22 cellular contexts compared by ENCODE assay signal in genomic region chr5:22916393-22916792, GRCh38.
DNase-seq lines count a peak whose midpoint lies in the region; ATAC-seq, FAIRE-seq and TF ChIP-seq lines count a peak whose summit lies in the region.
"Had no signal": no experiment of that assay in that cellular context is flagged by ENCODE, and none has a peak within 500 bp of the region (broad histone marks: within the 10 kb centered on the region; RNA-seq: fewer than 3 reads in every experiment).

No MANE protein-coding gene starts in this region.

- H4K20me1 ChIP-seq in IMR-90 (ENCODE audit: insufficient read depth, low read length): no peaks in the 10 kb centered on the region
- H4K20me1 ChIP-seq in H1 (replicated peaks in 1 of 2; ENCODE audit: control insufficient read depth in 1 of 2, insufficient read depth in 2 of 2, low read length in 2 of 2): no peaks in the 10 kb centered on the region
- H4K20me1 ChIP-seq in smooth muscle cell (ENCODE audit: low read depth): no peaks in the 10 kb centered on the region
- H4K20me1 ChIP-seq: BLaER1 treated with 17β-estradiol and CSF1 and Interleukin-3, amounts not matched to agents 10 nM and 100 nM had no signal

- H3K79me1 ChIP-seq in IMR-90 (ENCODE audit: low read depth in 1 of 2, low read length in 2 of 2): no peaks in the 10 kb centered on the region
- H3K79me1 ChIP-seq in H1 (ENCODE audit: low read depth, low read length): no peaks in the 10 kb centered on the region

- H3F3A ChIP-seq in smooth muscle cell (ENCODE audit: low read depth): no peaks in the 10 kb centered on the region

- no peaks in the 10 kb centered on the region for H3K4me1 ChIP-seq in A549
- H3K4me1 ChIP-seq in IMR-90 (ENCODE audit: control insufficient read depth, insufficient read depth, low read length): no peaks in the 10 kb centered on the region
- no peaks in the 10 kb centered on the region for H3K4me1 ChIP-seq in H1 (replicated peaks in 1 of 4; ENCODE audit: control insufficient read depth in 3 of 4, insufficient read depth in 4 of 4, low read length in 3 of 4)
- H3K4me1 ChIP-seq in esophagus squamous epithelium: no peaks in the 10 kb centered on the region
- H3K4me1 ChIP-seq in smooth muscle cell (ENCODE audit: low read depth): no peaks in the 10 kb centered on the region
- H3K4me1 ChIP-seq: Caco-2 had no signal

- POLR2A ChIA-PET in A549 (lab: Yijun Ruan, JAX) (no interaction called here), IMR-90 (lab: Charles Lee; ENCODE audit: unreplicated experiment) (no interaction called here), H1 (lab: Charles Lee; ENCODE audit: partially characterized antibody) (no interaction called here)

- no peak overlapping the region for H4K5ac ChIP-seq in IMR-90 (ENCODE audit: low read depth, low read length)
- no peak overlapping the region for H4K5ac ChIP-seq in H1 (ENCODE audit: insufficient read length, low read depth, low read length)

- DNase-seq in A549 (ENCODE audit: low read depth in 1 of 2, low spot score in 1 of 2) (no peak), IMR-90 (no peak), OCI-M1 (lab: John Stamatoyannopoulos, UW) (peak; percentile 21), H1 (ENCODE audit: low read depth in 1 of 2, low spot score in 2 of 2) (no peak), esophagus squamous epithelium (lab: John Stamatoyannopoulos, UW) (no peak), smooth muscle cell (lab: John Stamatoyannopoulos, UW; ENCODE audit: unreplicated experiment) (no peak)
- DNase-seq in stimulated activated CD4-positive, alpha-beta T cell treated with anti-CD3 and anti-CD28 coated beads, Interleukin-15, amount 100 ng/mL, for 24 hours: no peak
- DNase-seq: 8988T; AML-193; Caco-2; Calu3; CD4-positive, alpha-beta T cell; CD8-positive, alpha-beta T cell; DMS79 treated with DMSO at 0.1 percent for 48 hours; GF-D8 had no signal

- H3K56ac ChIP-seq in IMR-90 (ENCODE audit: extremely low read depth, insufficient read depth, low read length) (no peak overlapping the region), H1 (replicated peaks; ENCODE audit: insufficient read length, low read depth, low read length) (no peak overlapping the region)

- H3K36me3 ChIP-seq in IMR-90 (ENCODE audit: control insufficient read depth, insufficient read depth, low read length) (no peaks in the 10 kb centered on the region), H1 (ENCODE audit: control insufficient read depth in 2 of 4, insufficient read depth in 4 of 4, low read length in 3 of 4) (no peaks in the 10 kb centered on the region), esophagus squamous epithelium (no peaks in the 10 kb centered on the region), smooth muscle cell (ENCODE audit: low read depth) (no peaks in the 10 kb centered on the region)
- H3K36me3 ChIP-seq: BLaER1 treated with 17β-estradiol and CSF1 and Interleukin-3, amounts not matched to agents 10 nM and 100 nM had no signal

- FAIRE-seq in A549 (lab: Jason Lieb, UNC) (no peak), H1 (lab: Jason Lieb, UNC) (no peak)
- FAIRE-seq: A204.1, D721Med, G401.6, GM12891, GM19239 had no signal

- CTCF ChIA-PET in A549 (lab: Yijun Ruan, JAX): no interaction called here
- CTCF ChIA-PET in IMR-90 (lab: Yijun Ruan, JAX): no interaction called here
- CTCF ChIA-PET in H1 (lab: Charles Lee; ENCODE audit: partially characterized antibody): no interaction called here

- TF ChIP-seq EP300 in A549 (IDR thresholded peaks at IDR 0.05) (no peak), H1 (IDR thresholded peaks at IDR 0.05; ENCODE audit: borderline replicate concordance in 1 of 2, low read depth in 2 of 2, low read length in 2 of 2) (no peak)

- TF ChIP-seq CTCF in A549 (IDR thresholded peaks at IDR 0.05) (no peak), IMR-90 (conservative IDR thresholded peaks at IDR 0.05; ENCODE audit: low read depth, low read length) (no peak), H1 (IDR thresholded peaks at IDR 0.05; ENCODE audit: control extremely low read depth in 1 of 3, insufficient read depth in 1 of 3, low read depth in 1 of 3, low read length in 3 of 3) (no peak), esophagus squamous epithelium (IDR thresholded peaks at IDR 0.05) (no peak), smooth muscle cell (IDR thresholded peaks at IDR 0.05; ENCODE audit: borderline replicate concordance, insufficient read depth, poor library complexity, severe bottlenecking) (no peak)

- no peak overlapping the region for H2BK20ac ChIP-seq in IMR-90 (ENCODE audit: low read depth, low read length)
- no peak overlapping the region for H2BK20ac ChIP-seq in H1 (ENCODE audit: low read length)

- H3K9me3 ChIP-seq in A549 (no peaks in the 10 kb centered on the region), IMR-90 (ENCODE audit: control insufficient read depth, insufficient read depth, low read length) (peaks cover 2% of the 10 kb centered on the region), H1 (ENCODE audit: insufficient read depth in 2 of 2, low read depth in 1 of 2, low read length in 1 of 2) (no peaks in the 10 kb centered on the region), esophagus squamous epithelium (no peaks in the 10 kb centered on the region), smooth muscle cell (replicated peaks; ENCODE audit: low read depth) (no peaks in the 10 kb centered on the region)
- H3K9me3 ChIP-seq: Caco-2 had no signal

- no peaks in the 10 kb centered on the region for H3K79me2 ChIP-seq in H1 (ENCODE audit: control insufficient read depth in 1 of 2, insufficient read depth in 2 of 2, low read length in 2 of 2)
- no peaks in the 10 kb centered on the region for H3K79me2 ChIP-seq in smooth muscle cell (ENCODE audit: low read depth)

- no peaks in the 10 kb centered on the region for H3K23me2 ChIP-seq in H1 (ENCODE audit: low read depth, low read length)

- no peak overlapping the region for H2BK120ac ChIP-seq in IMR-90 (ENCODE audit: low read depth, low read length)
- H2BK120ac ChIP-seq in H1 (replicated peaks; ENCODE audit: low read depth, low read length): no peak overlapping the region

- H2AFZ ChIP-seq in IMR-90 (replicated peaks; ENCODE audit: low read length, poor library complexity) (no peak overlapping the region), H1 (ENCODE audit: low read length) (no peak overlapping the region), smooth muscle cell (ENCODE audit: low read depth) (no peak overlapping the region)

- no peaks in the 10 kb centered on the region for H3K9me1 ChIP-seq in IMR-90 (ENCODE audit: insufficient read depth, low read length)

- H2AK9ac ChIP-seq in IMR-90 (replicated peaks; ENCODE audit: low read depth, low read length, poor library complexity): no peak overlapping the region

- H3K27ac ChIP-seq in A549 (no peak overlapping the region), IMR-90 (ENCODE audit: insufficient read depth, low read length) (no peak overlapping the region), H1 (ENCODE audit: low read depth, low read length) (no peak overlapping the region), esophagus squamous epithelium (no peak overlapping the region), smooth muscle cell (ENCODE audit: low read depth) (no peak overlapping the region)
- H3K27ac ChIP-seq: BLaER1 treated with 17β-estradiol and CSF1 and Interleukin-3, amounts not matched to agents 10 nM and 100 nM; C4-2B had no signal

- H2AK5ac ChIP-seq in IMR-90 (ENCODE audit: low read depth, low read length) (no peak overlapping the region), H1 (ENCODE audit: low read depth, low read length) (no peak overlapping the region)

- no TSS peak for BruUV-seq in IMR-90 (replicated peaks; lab: Mats Ljungman, UMichigan)

- H4K8ac ChIP-seq in IMR-90 (ENCODE audit: low read depth in 2 of 2, low read length in 2 of 2) (no peak overlapping the region), H1 (ENCODE audit: extremely low read depth, insufficient read depth, low read length) (no peak overlapping the region)

- dilution Hi-C loops in IMR-90 (cut with HindIII; ENCODE audit: low sequenced_read_pairs, unreplicated experiment): no loop called here

- no peak for TF ChIP-seq POLR2A in A549 (IDR thresholded peaks at IDR 0.05; ENCODE audit: low read length)
- TF ChIP-seq POLR2A in IMR-90 (IDR thresholded peaks at IDR 0.05; ENCODE audit: low read depth, low read length): no peak
- no peak for TF ChIP-seq POLR2A in H1 (IDR thresholded peaks at IDR 0.05; ENCODE audit: control extremely low read depth in 1 of 2, low read depth in 2 of 2, low read length in 2 of 2)
- no peak for TF ChIP-seq POLR2A in esophagus squamous epithelium (IDR thresholded peaks at IDR 0.05)

- H3K14ac ChIP-seq in IMR-90 (replicated peaks; ENCODE audit: low read depth, low read length) (no peak overlapping the region), H1 (ENCODE audit: insufficient read length) (no peak overlapping the region)

- in situ Hi-C loops in IMR-90 (cut with MboI; ENCODE audit: low sequenced_read_pairs): no loop called here

- H2BK5ac ChIP-seq in IMR-90 (ENCODE audit: low read depth, low read length, poor library complexity, severe bottlenecking): no peak overlapping the region
- no peak overlapping the region for H2BK5ac ChIP-seq in H1 (ENCODE audit: low read depth, low read length)

- H4K91ac ChIP-seq in IMR-90 (ENCODE audit: insufficient read depth, low read depth, low read length): no peak overlapping the region
- no peak overlapping the region for H4K91ac ChIP-seq in H1 (replicated peaks; ENCODE audit: insufficient read length, low read length)

- no peak overlapping the region for H2BK15ac ChIP-seq in IMR-90 (ENCODE audit: low read depth, low read length)
- no peak overlapping the region for H2BK15ac ChIP-seq in H1 (ENCODE audit: low read length)

- TF ChIP-seq RAD21 in A549 (conservative IDR thresholded peaks at IDR 0.05 in 1 of 2, IDR thresholded peaks at IDR 0.05 in 1 of 2): no peak
- TF ChIP-seq RAD21 in IMR-90 (IDR thresholded peaks at IDR 0.05; ENCODE audit: low read length): no peak
- no peak for TF ChIP-seq RAD21 in H1 (IDR thresholded peaks at IDR 0.05 in 1 of 2, conservative IDR thresholded peaks at IDR 0.05 in 1 of 2; ENCODE audit: low read depth in 2 of 2, low read length in 2 of 2)

- H3K23ac ChIP-seq in IMR-90 (ENCODE audit: low read depth, low read length): no peak overlapping the region
- H3K23ac ChIP-seq in H1 (ENCODE audit: insufficient read length): no peak overlapping the region

- no peak overlapping the region for H3K4ac ChIP-seq in IMR-90 (ENCODE audit: low read depth, low read length)
- no peak overlapping the region for H3K4ac ChIP-seq in H1 (replicated peaks; ENCODE audit: insufficient read length, low read depth, low read length)

- 2% methylated on average over 1 of the region's 1 CpG for WGBS in A549 (ENCODE audit: missing lambda C conversion rate)
- WGBS in IMR-90 (ENCODE audit: extremely low coverage in 2 of 2, insufficient read length in 1 of 2), 2 experiments: no CpG with 5 or more reads among the region's 1 CpG
- 83% methylated on average over 1 of the region's 1 CpG; no CpG with 5 or more reads in 1 of the 2 experiments for WGBS in H1 (ENCODE audit: extremely low coverage in 1 of 2, insufficient coverage in 1 of 2, insufficient read length in 1 of 2, insufficient replicate concordance in 2 of 2, low coverage in 1 of 2, low lambda C conversion rate in 2 of 2, missing lambda C conversion rate in 1 of 2), 2 experiments
- WGBS in esophagus squamous epithelium, 2 donors: 65 to 68% methylated on average over 1 of the region's 1 CpG
- WGBS in smooth muscle cell (ENCODE audit: low lambda C conversion rate): 91% methylated on average over 1 of the region's 1 CpG

- H3K18ac ChIP-seq in IMR-90 (ENCODE audit: low read depth, low read length): no peak overlapping the region
- no peak overlapping the region for H3K18ac ChIP-seq in H1 (ENCODE audit: extremely low read depth, low read length)

- no peak overlapping the region for H3K4me2 ChIP-seq in A549
- no peak overlapping the region for H3K4me2 ChIP-seq in IMR-90 (ENCODE audit: low read depth, low read length)
- H3K4me2 ChIP-seq in H1 (ENCODE audit: insufficient read depth in 1 of 2, low read depth in 2 of 2, low read length in 2 of 2): no peak overlapping the region
- no peak overlapping the region for H3K4me2 ChIP-seq in smooth muscle cell

- intact Hi-C loops in IMR-90 (cut with micrococcal nuclease) (no loop called here), esophagus squamous epithelium (cut with DNase I) (no loop called here)

- H3K27me3 ChIP-seq in IMR-90 (ENCODE audit: control insufficient read depth, insufficient read depth, low read length): no peaks in the 10 kb centered on the region
- H3K27me3 ChIP-seq in H1 (replicated peaks in 1 of 4; ENCODE audit: control insufficient read depth in 3 of 4, extremely low read depth in 1 of 4, insufficient read depth in 3 of 4, low read length in 3 of 4): no peaks in the 10 kb centered on the region
- H3K27me3 ChIP-seq in esophagus squamous epithelium: no peaks in the 10 kb centered on the region
- no peaks in the 10 kb centered on the region for H3K27me3 ChIP-seq in smooth muscle cell (ENCODE audit: low read depth)
- H3K27me3 ChIP-seq: BLaER1 treated with 17β-estradiol and CSF1 and Interleukin-3, amounts not matched to agents 10 nM and 100 nM had no signal

- H3K9ac ChIP-seq in IMR-90 (ENCODE audit: low read depth, low read length): no peak overlapping the region
- no peak overlapping the region for H3K9ac ChIP-seq in H1 (replicated peaks in 1 of 4; ENCODE audit: extremely low read depth in 1 of 4, low read depth in 3 of 4, low read length in 3 of 4)
- H3K9ac ChIP-seq in smooth muscle cell (ENCODE audit: low read depth): no peak overlapping the region
- H3K9ac ChIP-seq: BLaER1 treated with 17β-estradiol and CSF1 and Interleukin-3, amounts not matched to agents 10 nM and 100 nM had no signal

- H3K4me3 ChIP-seq in A549: no peak overlapping the region
- H3K4me3 ChIP-seq in IMR-90 (ENCODE audit: insufficient read depth, low read depth, low read length): no peak overlapping the region
- H3K4me3 ChIP-seq in H1 (ENCODE audit: extremely low read depth in 1 of 4, insufficient read depth in 2 of 4, low read depth in 3 of 4, low read length in 4 of 4): no peak overlapping the region
- H3K4me3 ChIP-seq in esophagus squamous epithelium: no peak overlapping the region
- H3K4me3 ChIP-seq in smooth muscle cell: no peak overlapping the region
- H3K4me3 ChIP-seq: BLaER1 treated with 17β-estradiol and CSF1 and Interleukin-3, amounts not matched to agents 10 nM and 100 nM had no signal

- H2BK12ac ChIP-seq in H1 (ENCODE audit: low read depth, low read length): no peak overlapping the region

- ATAC-seq in A549 (no peak), IMR-90 (ENCODE audit: low read depth) (no peak)
- ATAC-seq: CD8-positive, alpha-beta T cell had no signal

Comparison
In these comparisons a context has a peak if more than half of its experiments do, and no peak if none do; other contexts are left out.
1. Of the 18 proteins assayed by ChIP-seq in both H1 and A549: peak only in H1: none; only in A549: none; in both: MAFK; in neither: 17.